Comparison of ENCODE assay signal across 30 cellular contexts in the genomic region with DNA sequence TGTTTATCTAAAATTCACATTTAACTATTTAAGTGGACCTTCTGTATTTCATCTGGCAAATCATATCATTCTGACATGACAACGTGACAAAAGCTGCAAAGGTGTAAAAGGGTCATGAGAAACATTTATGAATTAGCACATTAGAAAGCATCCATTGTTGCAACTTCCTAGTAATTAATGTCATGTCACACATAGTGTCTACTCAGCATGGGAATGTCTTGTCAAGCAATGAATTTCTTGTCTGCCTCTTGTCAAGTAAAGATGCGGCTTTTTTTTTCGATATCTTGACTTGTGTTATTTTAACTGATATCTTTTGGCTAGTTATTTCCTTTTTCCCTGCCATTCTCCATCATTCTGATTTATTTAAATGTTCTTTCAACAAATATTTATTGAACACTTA.
DNase-seq lines count a peak whose midpoint lies in the region; ATAC-seq, FAIRE-seq and TF ChIP-seq lines count a peak whose summit lies in the region.
"Had no signal": no experiment of that assay in that cellular context is flagged by ENCODE, and none has a peak within 500 bp of the region (broad histone marks: within the 10 kb centered on the region; RNA-seq: fewer than 3 reads in every experiment).

No MANE protein-coding gene starts in this region.

- WGBS in A549 (ENCODE audit: missing lambda C conversion rate), result 12% methylated on average over 3 of the region's 3 CpGs

- no peak for TF ChIP-seq POLR2A in A549 (IDR thresholded peaks at IDR 0.05; ENCODE audit: low read length)

- TF ChIP-seq RAD21 in A549 (conservative IDR thresholded peaks at IDR 0.05 in 1 of 2, IDR thresholded peaks at IDR 0.05 in 1 of 2) (no peak), neural cell (conservative IDR thresholded peaks at IDR 0.05) (no peak)

- no peaks in the 10 kb centered on the region for H3F3A ChIP-seq in neural cell (ENCODE audit: insufficient read depth, low read length, poor library complexity, severe bottlenecking)

- H3K9me3 ChIP-seq in A549 (no peaks in the 10 kb centered on the region), neural cell (ENCODE audit: low read length) (no peaks in the 10 kb centered on the region)
- H3K9me3 ChIP-seq: BE2C; BLaER1; BLaER1 treated with 17β-estradiol and CSF1 and Interleukin-3, amounts not matched to agents 10 nM and 100 nM; Caco-2 had no signal

- H4K20me1 ChIP-seq in neural cell (ENCODE audit: insufficient read depth), result no peaks in the 10 kb centered on the region
- H4K20me1 ChIP-seq: BLaER1; BLaER1 treated with 17β-estradiol and CSF1 and Interleukin-3, amounts not matched to agents 10 nM and 100 nM had no signal

- ATAC-seq in A549, result no peak
- no peak for ATAC-seq in GM21423 (IDR thresholded peaks at IDR 0.05; ENCODE audit: unreplicated experiment)
- ATAC-seq: CD8-positive, alpha-beta T cell had no signal

- no peak overlapping the region for H3K4me2 ChIP-seq in A549
- no peak overlapping the region for H3K4me2 ChIP-seq in neural cell (ENCODE audit: low read length)
- H3K4me2 ChIP-seq: BLaER1; BLaER1 treated with 17β-estradiol and CSF1 and Interleukin-3, amounts not matched to agents 10 nM and 100 nM had no signal

- TF ChIP-seq CTCF in A549 (IDR thresholded peaks at IDR 0.05), result no peak
- TF ChIP-seq CTCF in neural cell (IDR thresholded peaks at IDR 0.05; ENCODE audit: poor library complexity, severe bottlenecking), result no peak

- DNase-seq in A549 (ENCODE audit: low read depth in 1 of 2, low spot score in 1 of 2) (no peak), caudate nucleus (lab: John Stamatoyannopoulos, UW) (no peak)
- DNase-seq: 8988T; ACHN; AML-193; BE2C; C1 segment of cervical spinal cord; Caco-2; Calu3; CD4-positive, alpha-beta memory T cell; CD4-positive, alpha-beta T cell; CD4-positive, CD25-positive, alpha-beta regulatory T cell; CD8-positive, alpha-beta memory T cell; CD8-positive, alpha-beta T cell; COR-L47; DMS 273 treated with DMSO at 0.1 percent for 48 hours; DMS153; DMS53; DMS79; DMS79 treated with DMSO at 0.1 percent for 48 hours; DND-41; EL had no signal

- no peak overlapping the region for H2AFZ ChIP-seq in neural cell (ENCODE audit: low read depth, low read length)

- CTCF ChIA-PET in A549 (lab: Yijun Ruan, JAX), result no interaction called here

- H3K27me3 ChIP-seq in neural cell (ENCODE audit: insufficient read depth, low read depth, low read length), result no peaks in the 10 kb centered on the region
- H3K27me3 ChIP-seq: BE2C had no signal

- POLR2A ChIA-PET in A549 (lab: Yijun Ruan, JAX), result no interaction called here

- FAIRE-seq in A549 (lab: Jason Lieb, UNC), result peak; percentile 63
- FAIRE-seq: A204.1, D721Med had no signal

- H3K9ac ChIP-seq in neural cell (ENCODE audit: low read length), result no peak overlapping the region
- H3K9ac ChIP-seq: BLaER1; BLaER1 treated with 17β-estradiol and CSF1 and Interleukin-3, amounts not matched to agents 10 nM and 100 nM had no signal

- TF ChIP-seq EP300 in A549 (IDR thresholded peaks at IDR 0.05) (no peak), neural cell (conservative IDR thresholded peaks at IDR 0.05; ENCODE audit: poor library complexity, severe bottlenecking) (peak; percentile 87)

- H3K27ac ChIP-seq in A549, result no peak overlapping the region
- no peak overlapping the region for H3K27ac ChIP-seq in neural cell (ENCODE audit: low read length)
- H3K27ac ChIP-seq in caudate nucleus (ENCODE audit: low read depth, low read length), result no peak overlapping the region
- H3K27ac ChIP-seq: 22Rv1; BLaER1; BLaER1 treated with 17β-estradiol and CSF1 and Interleukin-3, amounts not matched to agents 10 nM and 100 nM; C4-2B had no signal

- no peaks in the 10 kb centered on the region for H3K36me3 ChIP-seq in neural cell (ENCODE audit: insufficient read depth, low read length)
- H3K36me3 ChIP-seq: BE2C; BLaER1; BLaER1 treated with 17β-estradiol and CSF1 and Interleukin-3, amounts not matched to agents 10 nM and 100 nM had no signal

- no peaks in the 10 kb centered on the region for H3K79me2 ChIP-seq in neural cell (replicated peaks; ENCODE audit: insufficient read depth, low read length)

- H3K9me2 ChIP-seq in neural cell (ENCODE audit: insufficient read depth, low read length), result no peaks in the 10 kb centered on the region

- no peak overlapping the region for H3K4me3 ChIP-seq in A549
- H3K4me3 ChIP-seq in neural cell (ENCODE audit: low read length), result no peak overlapping the region
- H3K4me3 ChIP-seq: BLaER1; BLaER1 treated with 17β-estradiol and CSF1 and Interleukin-3, amounts not matched to agents 10 nM and 100 nM had no signal

- H3K4me1 ChIP-seq in A549, result no peaks in the 10 kb centered on the region
- H3K4me1 ChIP-seq: BE2C; BLaER1; BLaER1 treated with 17β-estradiol and CSF1 and Interleukin-3, amounts not matched to agents 10 nM and 100 nM; Caco-2 had no signal

TF ChIP-seq in A549, 52 proteins besides CTCF, POLR2A, EP300 and RAD21:
- TF ChIP-seq FOSL2 (IDR thresholded peaks at IDR 0.05) (no peak), FOSL2 (CRISPR knock-in tag; IDR thresholded peaks at IDR 0.05) (no peak), NFE2L2 (conservative IDR thresholded peaks at IDR 0.05; ENCODE audit: low read length) (no peak), MYC (IDR thresholded peaks at IDR 0.05; ENCODE audit: borderline replicate concordance, low read length) (no peak), POLR2AphosphoS2 (conservative IDR thresholded peaks at IDR 0.05; ENCODE audit: low read length) (no peak), RARB (CRISPR knock-in tag; IDR thresholded peaks at IDR 0.05) (no peak), HEYL (CRISPR knock-in tag; IDR thresholded peaks at IDR 0.05) (no peak), NR3C1 (IDR thresholded peaks at IDR 0.05) (no peak), HDAC2 (IDR thresholded peaks at IDR 0.05) (no peak), CHD2 (IDR thresholded peaks at IDR 0.05; ENCODE audit: low read length, partially characterized antibody) (no peak), RNF2 (IDR thresholded peaks at IDR 0.05; ENCODE audit: borderline replicate concordance, low read depth) (no peak), PHF8 (IDR thresholded peaks at IDR 0.05; ENCODE audit: borderline replicate concordance, low read depth) (no peak), TFCP2L1 (CRISPR knock-in tag; IDR thresholded peaks at IDR 0.05) (no peak), GATA3 (IDR thresholded peaks at IDR 0.05; ENCODE audit: borderline replicate concordance) (no peak)
- TF ChIP-seq, protein P1, sequence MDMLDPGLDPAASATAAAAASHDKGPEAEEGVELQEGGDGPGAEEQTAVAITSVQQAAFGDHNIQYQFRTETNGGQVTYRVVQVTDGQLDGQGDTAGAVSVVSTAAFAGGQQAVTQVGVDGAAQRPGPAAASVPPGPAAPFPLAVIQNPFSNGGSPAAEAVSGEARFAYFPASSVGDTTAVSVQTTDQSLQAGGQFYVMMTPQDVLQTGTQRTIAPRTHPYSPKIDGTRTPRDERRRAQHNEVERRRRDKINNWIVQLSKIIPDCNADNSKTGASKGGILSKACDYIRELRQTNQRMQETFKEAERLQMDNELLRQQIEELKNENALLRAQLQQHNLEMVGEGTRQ (IDR thresholded peaks at IDR 0.05), result no peak

TF ChIP-seq in neural cell, 6 proteins besides CTCF, POLR2A, EP300 and RAD21:
- TF ChIP-seq TAF1 (IDR thresholded peaks at IDR 0.05; ENCODE audit: low read depth), result no peak
- TF ChIP-seq MXI1 (conservative IDR thresholded peaks at IDR 0.05; ENCODE audit: poor library complexity, severe bottlenecking), result no peak
- TF ChIP-seq SMC3 (conservative IDR thresholded peaks at IDR 0.05; ENCODE audit: poor library complexity), result no peak
- TF ChIP-seq, protein P2, sequence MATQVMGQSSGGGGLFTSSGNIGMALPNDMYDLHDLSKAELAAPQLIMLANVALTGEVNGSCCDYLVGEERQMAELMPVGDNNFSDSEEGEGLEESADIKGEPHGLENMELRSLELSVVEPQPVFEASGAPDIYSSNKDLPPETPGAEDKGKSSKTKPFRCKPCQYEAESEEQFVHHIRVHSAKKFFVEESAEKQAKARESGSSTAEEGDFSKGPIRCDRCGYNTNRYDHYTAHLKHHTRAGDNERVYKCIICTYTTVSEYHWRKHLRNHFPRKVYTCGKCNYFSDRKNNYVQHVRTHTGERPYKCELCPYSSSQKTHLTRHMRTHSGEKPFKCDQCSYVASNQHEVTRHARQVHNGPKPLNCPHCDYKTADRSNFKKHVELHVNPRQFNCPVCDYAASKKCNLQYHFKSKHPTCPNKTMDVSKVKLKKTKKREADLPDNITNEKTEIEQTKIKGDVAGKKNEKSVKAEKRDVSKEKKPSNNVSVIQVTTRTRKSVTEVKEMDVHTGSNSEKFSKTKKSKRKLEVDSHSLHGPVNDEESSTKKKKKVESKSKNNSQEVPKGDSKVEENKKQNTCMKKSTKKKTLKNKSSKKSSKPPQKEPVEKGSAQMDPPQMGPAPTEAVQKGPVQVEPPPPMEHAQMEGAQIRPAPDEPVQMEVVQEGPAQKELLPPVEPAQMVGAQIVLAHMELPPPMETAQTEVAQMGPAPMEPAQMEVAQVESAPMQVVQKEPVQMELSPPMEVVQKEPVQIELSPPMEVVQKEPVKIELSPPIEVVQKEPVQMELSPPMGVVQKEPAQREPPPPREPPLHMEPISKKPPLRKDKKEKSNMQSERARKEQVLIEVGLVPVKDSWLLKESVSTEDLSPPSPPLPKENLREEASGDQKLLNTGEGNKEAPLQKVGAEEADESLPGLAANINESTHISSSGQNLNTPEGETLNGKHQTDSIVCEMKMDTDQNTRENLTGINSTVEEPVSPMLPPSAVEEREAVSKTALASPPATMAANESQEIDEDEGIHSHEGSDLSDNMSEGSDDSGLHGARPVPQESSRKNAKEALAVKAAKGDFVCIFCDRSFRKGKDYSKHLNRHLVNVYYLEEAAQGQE (IDR thresholded peaks at IDR 0.05; ENCODE audit: borderline replicate concordance), result peak; percentile 71
- TF ChIP-seq POLR2AphosphoS5 (IDR thresholded peaks at IDR 0.05), result peak; percentile 65
- no peak for TF ChIP-seq EZH2 (IDR thresholded peaks at IDR 0.05; ENCODE audit: borderline replicate concordance, insufficient read depth, low read length, poor library complexity, severe bottlenecking)
